1 cellular context compared by ENCODE assay signal in genomic region chr11:70650075-70650909, GRCh38.
TF ChIP-seq lines count a peak whose summit lies in the region.

No MANE protein-coding gene starts in this region.

TF ChIP-seq in HepG2, 621 proteins besides CTCF, POLR2A, EP300 and RAD21 (continued from another document and continues in another):
- TF ChIP-seq TRIM22 (IDR thresholded peaks at IDR 0.05) (no peak), ZKSCAN8 (CRISPR knock-in tag; IDR thresholded peaks at IDR 0.05; ENCODE audit: borderline replicate concordance) (peak; percentile 95), CCAR2 (optimal IDR thresholded peaks at IDR 0.05; ENCODE audit: low read depth, low read length) (no peak), ZNF552 (CRISPR knock-in tag; IDR thresholded peaks at IDR 0.05; ENCODE audit: borderline replicate concordance) (peak; percentile 98), ZNF574 (CRISPR knock-in tag; IDR thresholded peaks at IDR 0.05) (peak; percentile 95), THYN1 (CRISPR knock-in tag; IDR thresholded peaks at IDR 0.05; ENCODE audit: borderline replicate concordance, low read depth) (peak; percentile 92; the same call in 1 of the 2 replicates), ZBTB4 (CRISPR knock-in tag; IDR thresholded peaks at IDR 0.05; ENCODE audit: borderline replicate concordance) (peak; percentile 95; the same call in 1 of the 2 replicates), ISX (CRISPR knock-in tag; conservative IDR thresholded peaks at IDR 0.05) (peak; percentile 99), ZNF326 (CRISPR knock-in tag; IDR thresholded peaks at IDR 0.05; ENCODE audit: borderline replicate concordance) (peak; percentile 96), ZNF441 (CRISPR knock-in tag; IDR thresholded peaks at IDR 0.05; ENCODE audit: borderline replicate concordance) (peak; percentile 99), ZNF563 (CRISPR knock-in tag; IDR thresholded peaks at IDR 0.05) (peak; percentile 100), POLR2AphosphoS5 (IDR thresholded peaks at IDR 0.05; ENCODE audit: low read depth, low read length) (no peak), ZNF790 (CRISPR knock-in tag; IDR thresholded peaks at IDR 0.05; ENCODE audit: borderline replicate concordance) (peak; percentile 100), SCMH1 (CRISPR knock-in tag; IDR thresholded peaks at IDR 0.05; ENCODE audit: borderline replicate concordance) (peak; percentile 89), E2F2 (CRISPR knock-in tag; IDR thresholded peaks at IDR 0.05; ENCODE audit: borderline replicate concordance) (peak; percentile 100; the same call in 1 of the 2 replicates), ZNF691 (CRISPR knock-in tag; IDR thresholded peaks at IDR 0.05; ENCODE audit: borderline replicate concordance, low read depth) (peak; percentile 98), ZNF260 (CRISPR knock-in tag; IDR thresholded peaks at IDR 0.05; ENCODE audit: borderline replicate concordance, low read depth) (no peak), ZFP36 (IDR thresholded peaks at IDR 0.05; ENCODE audit: borderline replicate concordance, low read depth, low read length, partially characterized antibody) (no peak), RBFOX2 (IDR thresholded peaks at IDR 0.05; ENCODE audit: low read depth, low read length) (no peak), DNMT1 (CRISPR knock-in tag; IDR thresholded peaks at IDR 0.05) (peak; percentile 88; the same call in 1 of the 2 replicates), REST (IDR thresholded peaks at IDR 0.05; ENCODE audit: borderline replicate concordance in 1 of 2, low read depth in 1 of 2, low read length in 2 of 2) (peak; percentile 100), ZNF556 (CRISPR knock-in tag; IDR thresholded peaks at IDR 0.05; ENCODE audit: borderline replicate concordance) (peak; percentile 72; the same call in 1 of the 2 replicates), ATF6 (CRISPR knock-in tag; conservative IDR thresholded peaks at IDR 0.05) (peak; percentile 100), KIAA2018 (CRISPR knock-in tag; IDR thresholded peaks at IDR 0.05; ENCODE audit: borderline replicate concordance) (peak; percentile 93; the same call in 1 of the 2 replicates)
